In genomic region chr10:124612611-124613498, GRCh38 we compare ENCODE assay signal across 8 cellular contexts.
DNase-seq lines count a peak whose midpoint lies in the region; ATAC-seq and TF ChIP-seq lines count a peak whose summit lies in the region.

No MANE protein-coding gene starts in this region.

- DNase-seq in NCI-H1694 (lab: John Stamatoyannopoulos, UW) (peak; percentile 11), NCI-H1694 treated with DMSO at 0.1 percent for 48 hours (lab: John Stamatoyannopoulos, UW) (no peak), T-helper 22 cell (ENCODE audit: low read depth) (peak; percentile 31), heart left ventricle (peak in 1 of 5 donors; percentile 55), NCI-H2081 treated with DMSO at 0.1 percent for 48 hours (lab: John Stamatoyannopoulos, UW) (no peak)
- DNase-seq in stimulated activated naive CD4-positive, alpha-beta T cell treated with Interleukin-2 at 50 U/mL for 16 hours (lab: John Stamatoyannopoulos, UW), result peak; percentile 12

- peaks cover 0 to 36% (median 12%) of the 10 kb centered on the region in 12 donors for H3K4me1 ChIP-seq in heart left ventricle

- intact Hi-C loops in heart left ventricle (cut with DNase I), result loop anchor here in 1 of 10 donors (10.0 kb wide), 1 partner anchor 48 kb away; no protein-coding TSS in a partner anchor

- H3K4me3 ChIP-seq in heart left ventricle, result no peak overlapping the region

- 45 to 54% (median 51%) methylated on average over 10 to 18 of the region's 18 CpGs for WGBS in heart left ventricle, 4 donors

- H3K36me3 ChIP-seq in heart left ventricle, result peaks cover 0 to 15% (median 0%) of the 10 kb centered on the region in 9 donors

- H3K9me3 ChIP-seq in heart left ventricle, result no peaks in the 10 kb centered on the region

- TF ChIP-seq POLR2A in heart left ventricle (IDR thresholded peaks at IDR 0.05), result no peak

- H3K27me3 ChIP-seq in heart left ventricle, result no peaks in the 10 kb centered on the region

- no peak for TF ChIP-seq CTCF in heart left ventricle (IDR thresholded peaks at IDR 0.05)

- peak in 3 of 4 donors; percentile 52 to 62 (median 54) for ATAC-seq in heart left ventricle
- no peak for ATAC-seq in HG02981 (IDR thresholded peaks at IDR 0.05; ENCODE audit: unreplicated experiment)
- ATAC-seq in GM18511 (IDR thresholded peaks at IDR 0.05; ENCODE audit: unreplicated experiment), result no peak

- peak overlapping the region in 6 of 12 donors; percentile 14 to 69 (median 44) for H3K27ac ChIP-seq in heart left ventricle

Comparison
In these comparisons a context has a peak if more than half of its experiments do, and no peak if none do; other contexts are left out.
1. DNase-seq: peak in NCI-H1694 (single experiment), T-helper 22 cell (single experiment) and stimulated activated naive CD4-positive, alpha-beta T cell treated with Interleukin-2 at 50 U/mL for 16 hours (single experiment); none in NCI-H1694 treated with DMSO at 0.1 percent for 48 hours (single experiment) and NCI-H2081 treated with DMSO at 0.1 percent for 48 hours (single experiment).
2. ATAC-seq: peak in heart left ventricle (3 of 4); none in HG02981 (single experiment) and GM18511 (single experiment).